9 cellular contexts compared by ENCODE assay signal in genomic region chr7:139620676-139621344, GRCh38.
DNase-seq lines count a peak whose midpoint lies in the region; ATAC-seq and TF ChIP-seq lines count a peak whose summit lies in the region.
"Had no signal": no experiment of that assay in that cellular context is flagged by ENCODE, and none has a peak within 500 bp of the region (broad histone marks: within the 10 kb centered on the region; RNA-seq: fewer than 3 reads in every experiment).

No MANE protein-coding gene starts in this region.

- no peaks in the 10 kb centered on the region for H3K27me3 ChIP-seq in colonic mucosa

- H3K9ac ChIP-seq in colonic mucosa (ENCODE audit: low read depth in 2 of 2, low read length in 2 of 2) = no peak overlapping the region

- no peaks in the 10 kb centered on the region for H3K4me1 Mint-ChIP-seq in Calu3 (ENCODE audit: low read depth, unreplicated experiment)
- no peaks in the 10 kb centered on the region for H3K4me1 Mint-ChIP-seq in activated B cell treated with CpG ODN at 0.5 μM for 24 hours
- peaks cover 10% of the 10 kb centered on the region for H3K4me1 Mint-ChIP-seq in nephron

- H3K4me1 ChIP-seq in colonic mucosa = no peaks in the 10 kb centered on the region

- ATAC-seq in activated B cell treated with CpG ODN at 0.5 μM for 24 hours (ENCODE audit: low read depth) = peak; percentile 49
- ATAC-seq in GM21423 (IDR thresholded peaks at IDR 0.05; ENCODE audit: unreplicated experiment) = no peak

- H3K27me3 Mint-ChIP-seq in Calu3 (ENCODE audit: unreplicated experiment) = no peaks in the 10 kb centered on the region
- H3K27me3 Mint-ChIP-seq in activated B cell treated with CpG ODN at 0.5 μM for 24 hours = no peaks in the 10 kb centered on the region
- no peaks in the 10 kb centered on the region for H3K27me3 Mint-ChIP-seq in nephron (ENCODE audit: low read depth)

- no TSS peak for BruUV-seq in Calu3 (replicated peaks; lab: Mats Ljungman, UMichigan)

- H3K9me3 Mint-ChIP-seq in Calu3 (ENCODE audit: low read depth, unreplicated experiment) (no peaks in the 10 kb centered on the region), activated B cell treated with CpG ODN at 0.5 μM for 24 hours (no peaks in the 10 kb centered on the region), nephron (no peaks in the 10 kb centered on the region)

- no peak overlapping the region for H3K27ac ChIP-seq in colonic mucosa
- H3K27ac ChIP-seq: SK-N-MC had no signal

- H3K27ac Mint-ChIP-seq in Calu3 (ENCODE audit: unreplicated experiment) = no peak overlapping the region
- no peak overlapping the region for H3K27ac Mint-ChIP-seq in activated B cell treated with CpG ODN at 0.5 μM for 24 hours
- H3K27ac Mint-ChIP-seq in nephron = no peak overlapping the region

- H3K4me3 Mint-ChIP-seq in Calu3 (ENCODE audit: low read depth, unreplicated experiment) = no peak overlapping the region
- H3K4me3 Mint-ChIP-seq in activated B cell treated with CpG ODN at 0.5 μM for 24 hours = no peak overlapping the region
- H3K4me3 Mint-ChIP-seq in nephron = no peak overlapping the region

- peak; percentile 85 for TF ChIP-seq CTCF in Calu3 (IDR thresholded peaks at IDR 0.05; ENCODE audit: unreplicated experiment)
- TF ChIP-seq CTCF in GM20000 (IDR thresholded peaks at IDR 0.05; ENCODE audit: extremely low read depth, missing control alignments) = peak; percentile 61
- TF ChIP-seq CTCF in activated B cell treated with CpG ODN at 0.5 μM for 24 hours (IDR thresholded peaks at IDR 0.05) = no peak
- peak; percentile 76 for TF ChIP-seq CTCF in colonic mucosa (IDR thresholded peaks at IDR 0.05)
- peak; percentile 46 to 67 (median 56) for TF ChIP-seq CTCF in nephron (IDR thresholded peaks at IDR 0.05; ENCODE audit: unreplicated experiment in 3 of 3)

- no peaks in the 10 kb centered on the region for H3K9me3 ChIP-seq in colonic mucosa

- intact Hi-C loops in Calu3 (cut with micrococcal nuclease; ENCODE audit: unreplicated experiment) (loop anchor here (2.0 kb wide), 1 partner anchor 122 kb away; no protein-coding TSS in a partner anchor), activated B cell treated with CpG ODN at 0.5 μM for 24 hours (cut with micrococcal nuclease) (loop anchor here (10.0 kb wide), 1 partner anchor 186 kb away; no protein-coding TSS in a partner anchor), colonic mucosa (cut with DNase I) (loop anchor here (5.0 kb wide), 1 partner anchor 114 kb away; no protein-coding TSS in a partner anchor)

- DNase-seq in Calu3 (peak; percentile 86), GM20000 (ENCODE audit: low spot score) (peak; percentile 52), M059J (ENCODE audit: low read depth) (peak; percentile 34), activated B cell treated with CpG ODN at 0.5 μM for 24 hours (no peak), colonic mucosa (peak; percentile 68), cortex of kidney (lab: John Stamatoyannopoulos, UW) (no peak)

- H3K36me3 Mint-ChIP-seq in Calu3 (ENCODE audit: insufficient read depth, unreplicated experiment) (peaks cover 7% of the 10 kb centered on the region), activated B cell treated with CpG ODN at 0.5 μM for 24 hours (ENCODE audit: low read depth) (peaks cover 37% of the 10 kb centered on the region), nephron (ENCODE audit: low read depth) (peaks cover 76% of the 10 kb centered on the region)

- CTCF ChIA-PET in Calu3 (lab: Charles Lee) (interaction anchor here (1.3 to 1.4 kb wide), 3 partner anchors 19 to 186 kb away, joined by 8 to 17 read pairs (median 13); no protein-coding TSS in a partner anchor), activated B cell treated with CpG ODN at 0.5 μM for 24 hours (lab: Charles Lee) (interaction anchor here (1.1 to 4.2 kb wide), 3 partner anchors 8 to 26 kb away, joined by 3 to 26 read pairs (median 5); no protein-coding TSS in a partner anchor)

- H3K4me3 ChIP-seq in colonic mucosa = no peak overlapping the region
- H3K4me3 ChIP-seq: SK-N-MC had no signal

- POLR2A ChIA-PET in activated B cell treated with CpG ODN at 0.5 μM for 24 hours (lab: Charles Lee) = no interaction called here

- peaks cover 8% of the 10 kb centered on the region for H3K36me3 ChIP-seq in colonic mucosa

Comparison
In these comparisons a context has a peak if more than half of its experiments do, and no peak if none do; other contexts are left out.
1. DNase-seq: peak in Calu3 (single experiment), GM20000 (single experiment), M059J (single experiment) and colonic mucosa (single experiment); none in activated B cell treated with CpG ODN at 0.5 μM for 24 hours (single experiment) and cortex of kidney (single experiment).